In genomic region chr5:6576861-6577501, GRCh38 we compare ENCODE assay signal across 1 cellular context.
TF ChIP-seq lines count a peak whose summit lies in the region.

No MANE protein-coding gene starts in this region.

TF ChIP-seq in WTC11, 78 proteins besides CTCF, POLR2A, EP300 and RAD21 (continued from another document):
- TF ChIP-seq ZNF425 (CRISPR knock-in tag; conservative IDR thresholded peaks at IDR 0.05), result no peak
- TF ChIP-seq ZNF671 (CRISPR knock-in tag; IDR thresholded peaks at IDR 0.05), result no peak
- TF ChIP-seq ZNF317 (CRISPR knock-in tag; IDR thresholded peaks at IDR 0.05; ENCODE audit: borderline replicate concordance, low read depth), result no peak
TF ChIP-seq in WTC11: peak in this region for 0.
